ENCODE assay signal across 15 cellular contexts in genomic region chr15:40796041-40796440, GRCh38. TPM values are rescaled to one million over a fixed set of nuclear protein-coding genes. Genes with fewer than 3 reads are reported as not detected.
"Had no signal": no experiment of that assay in that cellular context is flagged by ENCODE, and none has a peak within 500 bp of the region (broad histone marks: within the 10 kb centered on the region; RNA-seq: fewer than 3 reads in every experiment).

No MANE protein-coding gene starts in this region.

- H3K9me3 Mint-ChIP-seq: activated B cell treated with CpG ODN at 0.5 μM for 24 hours; activated CD4-positive, alpha-beta T cell treated with anti-CD3 and anti-CD28 coated beads, Interleukin-2, amount 10 ng/mL, durations not matched to agents 24 days and 14 days; activated naive CD4-positive, alpha-beta T cell treated with anti-CD3 and anti-CD28 coated beads, Interleukin-2, amount 10 ng/mL, durations not matched to agents 7 days and 5 days; activated T-helper 2 cell treated with anti-CD3 and anti-CD28 coated beads, Interferon-gamma antibody, Interleukin-2, Interleukin-4, amounts not matched to agents 10 μg/mL and 5 μg/mL and 100 μg/mL, durations not matched to agents 14 hours and 24 hours and 36 hours had no signal

- DNase-seq: activated B cell treated with CpG ODN at 0.5 μM for 24 hours; activated CD4-positive, alpha-beta T cell treated with anti-CD3 and anti-CD28 coated beads, Interleukin-2, amount 10 ng/mL, durations not matched to agents 24 days and 14 days; activated naive CD4-positive, alpha-beta T cell treated with anti-CD3 and anti-CD28 coated beads, Interleukin-2, amount 10 ng/mL, durations not matched to agents 7 days and 5 days; adrenal gland; caudate nucleus; glutamatergic neuron; mesendoderm; ovary; substantia nigra; trophoblast cell had no signal

- H3K27ac ChIP-seq: ovary had no signal

- ATAC-seq: esophagus mucosa had no signal

- H3K36me3 ChIP-seq: adrenal gland, ovary had no signal

- H3K27ac Mint-ChIP-seq: activated B cell treated with CpG ODN at 0.5 μM for 24 hours; activated CD4-positive, alpha-beta T cell treated with anti-CD3 and anti-CD28 coated beads, Interleukin-2, amount 10 ng/mL, durations not matched to agents 24 days and 14 days; activated naive CD4-positive, alpha-beta T cell treated with anti-CD3 and anti-CD28 coated beads, Interleukin-2, amount 10 ng/mL, durations not matched to agents 7 days and 5 days had no signal

- H3K27me3 Mint-ChIP-seq: activated B cell treated with CpG ODN at 0.5 μM for 24 hours; activated CD4-positive, alpha-beta T cell treated with anti-CD3 and anti-CD28 coated beads, Interleukin-2, amount 10 ng/mL, durations not matched to agents 24 days and 14 days; activated naive CD4-positive, alpha-beta T cell treated with anti-CD3 and anti-CD28 coated beads, Interleukin-2, amount 10 ng/mL, durations not matched to agents 7 days and 5 days had no signal

- H3K27me3 ChIP-seq: adrenal gland, ovary had no signal

- H3K9me3 ChIP-seq: adrenal gland, ovary had no signal

- H3K4me3 Mint-ChIP-seq: activated B cell treated with CpG ODN at 0.5 μM for 24 hours; activated CD4-positive, alpha-beta T cell treated with anti-CD3 and anti-CD28 coated beads, Interleukin-2, amount 10 ng/mL, durations not matched to agents 24 days and 14 days; activated naive CD4-positive, alpha-beta T cell treated with anti-CD3 and anti-CD28 coated beads, Interleukin-2, amount 10 ng/mL, durations not matched to agents 7 days and 5 days had no signal

- H3K4me3 ChIP-seq: adrenal gland, ovary had no signal

RNA-seq across cellular contexts. Expression of gene C15orf62, which starts 26.3 kb away (rescaled TPM):
- total RNA-seq: skeletal muscle tissue had no signal
- polyA plus RNA-seq: neural cell had no signal

RNA-seq across cellular contexts. Expression of gene PPP1R14D, which starts 32.5 kb away (rescaled TPM):
- total RNA-seq: activated CD4-positive, alpha-beta T cell treated with anti-CD3 and anti-CD28 coated beads, Interleukin-2, amount 10 ng/mL, durations not matched to agents 24 days and 14 days; activated T-helper 2 cell treated with anti-CD3 and anti-CD28 coated beads, Interferon-gamma antibody, Interleukin-2, Interleukin-4, amounts not matched to agents 10 μg/mL and 5 μg/mL and 100 μg/mL, durations not matched to agents 14 hours and 24 hours and 36 hours; adrenal gland; esophagus mucosa; skeletal muscle tissue; T-helper 1 cell treated with Interleukin-12 subunit alpha and Interleukin-12 subunit beta and Interleukin-4 antibody, amounts not matched to agents 30 ng/mL and 1 ng/mL, for 36 hours had no signal
- polyA plus RNA-seq: adrenal gland, neural cell, ovary had no signal
